20 cellular contexts compared by ENCODE assay signal in genomic region chr17:74986206-74986576, GRCh38. TPM values are rescaled to one million over a fixed set of nuclear protein-coding genes. Genes with fewer than 3 reads are reported as not detected.
"Had no signal": no experiment of that assay in that cellular context is flagged by ENCODE, and none has a peak within 500 bp of the region (broad histone marks: within the 10 kb centered on the region; RNA-seq: fewer than 3 reads in every experiment).

No MANE protein-coding gene starts in this region.

- H3K27ac ChIP-seq: brain microvascular endothelial cell, cardiac muscle cell had no signal

- H3K27me3 ChIP-seq: brain microvascular endothelial cell, cardiac muscle cell had no signal

- H3K36me3 ChIP-seq: brain microvascular endothelial cell, cardiac muscle cell had no signal

- ATAC-seq: activated T-cell treated with anti-CD3 and anti-CD28 coated beads, Interleukin-2, amount 50 U/mL, for 4 hours had no signal

- DNase-seq: activated CD4-positive, alpha-beta T cell treated with anti-CD3 and anti-CD28 coated beads for 1 hour; activated CD4-positive, alpha-beta T cell treated with anti-CD3 and anti-CD28 coated beads, Interleukin-2, amount 10 ng/mL, durations not matched to agents 24 days and 14 days; activated CD4-positive, alpha-beta T cell treated with anti-CD3 and anti-CD28 coated beads, Interleukin-2, amount 50 U/mL, for 48 hours; activated effector memory CD4-positive, alpha-beta T cell treated with anti-CD3 and anti-CD28 coated beads, Interleukin-2, amount 50 U/mL, for 16 hours; activated naive CD4-positive, alpha-beta T cell treated with anti-CD3 and anti-CD28 coated beads for 36 hours; activated T-cell treated with anti-CD3 and anti-CD28 coated beads, Interleukin-2, amount 50 U/mL, for 4 hours; amygdala; brain microvascular endothelial cell; Karpas-422; MM.1S; NCI-H1105 treated with DMSO at 0.1 percent for 48 hours; NCI-H1436 treated with DMSO at 0.1 percent for 48 hours; NCI-H187 treated with DMSO at 0.1 percent for 48 hours; NCI-H2081 treated with DMSO at 0.1 percent for 48 hours; NCI-H446; NCI-H524; NCI-H774; SHP77 had no signal

RNA-seq across cellular contexts. Expression of gene HID1, which starts 13.6 kb away (rescaled TPM):
- total RNA-seq: activated CD4-positive, alpha-beta T cell treated with anti-CD3 and anti-CD28 coated beads, Interleukin-2, amount 10 ng/mL, durations not matched to agents 24 days and 14 days had no signal

RNA-seq across cellular contexts. Expression of gene OTOP3, which starts 50.5 kb away (rescaled TPM):
- total RNA-seq: activated CD4-positive, alpha-beta T cell treated with anti-CD3 and anti-CD28 coated beads, Interleukin-2, amount 10 ng/mL, durations not matched to agents 24 days and 14 days; activated naive CD4-positive, alpha-beta T cell treated with anti-CD3 and anti-CD28 coated beads for 36 hours; activated T-cell treated with anti-CD3 and anti-CD28 coated beads, Interleukin-2, amount 50 U/mL, for 4 hours; cardiac muscle cell; SK-MEL-5 had no signal
